ENCODE assay signal across 1 cellular context in the genomic region with DNA sequence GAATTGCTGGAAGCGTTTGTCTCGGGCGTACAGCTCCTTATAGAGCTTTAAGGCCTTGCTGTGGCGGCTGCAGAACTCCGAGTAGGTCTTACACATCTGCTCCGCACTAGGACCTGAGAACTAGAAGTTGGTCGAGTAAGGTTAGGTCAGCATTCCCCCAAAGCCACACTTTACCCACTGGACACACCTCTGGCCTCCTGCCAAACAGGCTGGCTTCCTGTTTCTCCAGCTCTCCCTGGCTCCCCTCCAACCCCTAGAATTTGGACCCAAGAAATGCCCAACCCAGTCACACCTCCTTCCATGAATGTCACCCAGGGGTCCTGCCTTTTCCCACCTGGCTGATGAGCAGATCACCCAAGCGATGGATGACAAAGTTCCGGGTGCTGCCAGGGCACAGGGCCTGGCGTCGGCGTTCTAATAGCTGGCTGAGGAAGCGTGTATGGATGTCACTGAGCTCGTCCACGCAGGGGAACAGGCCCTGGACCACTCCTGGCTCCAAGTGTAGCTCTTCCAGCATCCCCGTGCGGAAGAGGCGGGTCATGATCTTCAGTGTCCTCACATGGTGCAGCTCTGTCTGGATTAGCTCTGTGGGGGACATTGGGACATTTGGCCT.
TF ChIP-seq lines count a peak whose summit lies in the region.

No MANE protein-coding gene starts in this region.

TF ChIP-seq in A549, 52 proteins besides CTCF, POLR2A, EP300 and RAD21 (continued from another document):
- TF ChIP-seq ZFP36 (IDR thresholded peaks at IDR 0.05; ENCODE audit: borderline replicate concordance, partially characterized antibody) (no peak), CBX8 (IDR thresholded peaks at IDR 0.05) (no peak), JUNB (IDR thresholded peaks at IDR 0.05) (no peak), HOXA7 (CRISPR knock-in tag; IDR thresholded peaks at IDR 0.05) (no peak), RNF2 (IDR thresholded peaks at IDR 0.05; ENCODE audit: borderline replicate concordance, low read depth) (no peak), KDM5A (IDR thresholded peaks at IDR 0.05) (no peak), HEYL (CRISPR knock-in tag; IDR thresholded peaks at IDR 0.05) (no peak), ZSCAN20 (CRISPR knock-in tag; IDR thresholded peaks at IDR 0.05) (no peak), RARB (CRISPR knock-in tag; IDR thresholded peaks at IDR 0.05) (no peak), HOXB5 (CRISPR knock-in tag; IDR thresholded peaks at IDR 0.05) (no peak), SMC3 (IDR thresholded peaks at IDR 0.05) (no peak), FOSL2 (IDR thresholded peaks at IDR 0.05) (no peak), FOSL2 (CRISPR knock-in tag; IDR thresholded peaks at IDR 0.05) (no peak), BHLHE40 (IDR thresholded peaks at IDR 0.05; ENCODE audit: low read depth, low read length) (no peak), MAZ (IDR thresholded peaks at IDR 0.05; ENCODE audit: borderline replicate concordance, low read depth, low read length) (no peak), CEBPB (IDR thresholded peaks at IDR 0.05) (no peak), SREBF2 (IDR thresholded peaks at IDR 0.05) (no peak)
- TF ChIP-seq, protein P1, sequence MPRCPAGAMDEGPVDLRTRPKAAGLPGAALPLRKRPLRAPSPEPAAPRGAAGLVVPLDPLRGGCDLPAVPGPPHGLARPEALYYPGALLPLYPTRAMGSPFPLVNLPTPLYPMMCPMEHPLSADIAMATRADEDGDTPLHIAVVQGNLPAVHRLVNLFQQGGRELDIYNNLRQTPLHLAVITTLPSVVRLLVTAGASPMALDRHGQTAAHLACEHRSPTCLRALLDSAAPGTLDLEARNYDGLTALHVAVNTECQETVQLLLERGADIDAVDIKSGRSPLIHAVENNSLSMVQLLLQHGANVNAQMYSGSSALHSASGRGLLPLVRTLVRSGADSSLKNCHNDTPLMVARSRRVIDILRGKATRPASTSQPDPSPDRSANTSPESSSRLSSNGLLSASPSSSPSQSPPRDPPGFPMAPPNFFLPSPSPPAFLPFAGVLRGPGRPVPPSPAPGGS (IDR thresholded peaks at IDR 0.05), result no peak
